ENCODE assay signal across 10 cellular contexts in genomic region chr11:8201524-8202365, GRCh38. TPM values are rescaled to one million over a fixed set of nuclear protein-coding genes. Genes with fewer than 3 reads are reported as not detected.
A peak's percentile ranks its signal among the peaks of the same experiment; 100 is the strongest.
DNase-seq lines count a peak whose midpoint lies in the region; ATAC-seq and TF ChIP-seq lines count a peak whose summit lies in the region.
"Had no signal": no experiment of that assay in that cellular context is flagged by ENCODE, and none has a peak within 500 bp of the region (broad histone marks: within the 10 kb centered on the region; RNA-seq: fewer than 3 reads in every experiment).

No MANE protein-coding gene starts in this region.

- no peaks in the 10 kb centered on the region for H3K4me1 Mint-ChIP-seq in glutamatergic neuron (ENCODE audit: low read depth, unreplicated experiment)
- H3K4me1 Mint-ChIP-seq in Calu3 (ENCODE audit: low read depth, unreplicated experiment), result no peaks in the 10 kb centered on the region

- H3K27ac Mint-ChIP-seq in glutamatergic neuron (ENCODE audit: unreplicated experiment), result peak overlapping the region; percentile 57
- H3K27ac Mint-ChIP-seq in Calu3 (ENCODE audit: unreplicated experiment), result no peak overlapping the region

- TF ChIP-seq CTCF in glutamatergic neuron (IDR thresholded peaks at IDR 0.05; ENCODE audit: partially characterized antibody, unreplicated experiment), result no peak
- TF ChIP-seq CTCF in Calu3 (IDR thresholded peaks at IDR 0.05; ENCODE audit: unreplicated experiment), result no peak
- no peak for TF ChIP-seq CTCF in A673 (conservative IDR thresholded peaks at IDR 0.05; ENCODE audit: low read depth, low read length)

- H3K27me3 Mint-ChIP-seq in glutamatergic neuron (ENCODE audit: unreplicated experiment) (peaks cover 5% of the 10 kb centered on the region), Calu3 (ENCODE audit: unreplicated experiment) (peaks cover 87% of the 10 kb centered on the region)

- no peak for DNase-seq in glutamatergic neuron
- DNase-seq in stimulated activated CD4-positive, alpha-beta T cell treated with anti-CD3 and anti-CD28 coated beads, Interleukin-15, amount 100 ng/mL, for 24 hours, result no peak
- no peak for DNase-seq in NCI-H1105 treated with DMSO at 0.1 percent for 48 hours (lab: John Stamatoyannopoulos, UW)
- no peak for DNase-seq in Calu3
- DNase-seq in A673 (ENCODE audit: low spot score), result no peak
- DNase-seq: NK-92 treated with Interleukin-12 subunit alpha and Interleukin-12 subunit beta, amount 100 ng/mL, for 24 hours had no signal

- H3K4me3 Mint-ChIP-seq in glutamatergic neuron (ENCODE audit: unreplicated experiment), result no peak overlapping the region
- H3K4me3 Mint-ChIP-seq in Calu3 (ENCODE audit: low read depth, unreplicated experiment), result no peak overlapping the region

- H3K4me3 ChIP-seq in A673 (ENCODE audit: low read depth, low read length, poor library complexity, severe bottlenecking), result no peak overlapping the region

- H3K9me3 ChIP-seq in A673 (ENCODE audit: low read depth, low read length, poor library complexity, severe bottlenecking), result no peaks in the 10 kb centered on the region

- intact Hi-C loops in Calu3 (cut with micrococcal nuclease; ENCODE audit: unreplicated experiment) (no loop called here), A673 (cut with micrococcal nuclease; ENCODE audit: unreplicated experiment) (no loop called here)

- H3K9me3 Mint-ChIP-seq in glutamatergic neuron (ENCODE audit: unreplicated experiment) (peaks cover 4% of the 10 kb centered on the region), Calu3 (ENCODE audit: low read depth, unreplicated experiment) (no peaks in the 10 kb centered on the region)

- CTCF ChIA-PET in Calu3 (lab: Charles Lee), result interaction anchor here (0.6 kb wide), 1 partner anchor 750 kb away, joined by 4 read pairs; no protein-coding TSS in a partner anchor
- CTCF ChIA-PET in A673 (lab: Charles Lee), result no interaction called here

- no peak overlapping the region for H3K27ac ChIP-seq in A673 (ENCODE audit: low read depth, low read length, poor library complexity, severe bottlenecking)

- POLR2A ChIA-PET in A673 (lab: Charles Lee; ENCODE audit: low non-redundant PET), result no interaction called here

- no peaks in the 10 kb centered on the region for H3K4me1 ChIP-seq in A673 (ENCODE audit: insufficient read depth, low read length, poor library complexity, severe bottlenecking)

- BruUV-seq in Calu3 (replicated peaks; lab: Mats Ljungman, UMichigan) (no TSS peak), A673 (replicated peaks; lab: Mats Ljungman, UMichigan) (no TSS peak)

- H3K27me3 ChIP-seq in A673 (replicated peaks; ENCODE audit: insufficient read depth, low read depth, low read length, poor library complexity), result peaks cover 12% of the 10 kb centered on the region

- no peaks in the 10 kb centered on the region for H3K36me3 Mint-ChIP-seq in glutamatergic neuron (ENCODE audit: unreplicated experiment)
- H3K36me3 Mint-ChIP-seq in Calu3 (ENCODE audit: insufficient read depth, unreplicated experiment), result no peaks in the 10 kb centered on the region

- no peaks in the 10 kb centered on the region for H3K36me3 ChIP-seq in A673 (ENCODE audit: insufficient read depth, low read length, poor library complexity, severe bottlenecking)

- ATAC-seq in GM18502 (IDR thresholded peaks at IDR 0.05; ENCODE audit: poor library complexity, unreplicated experiment) (peak; percentile 95), GM21390 (IDR thresholded peaks at IDR 0.05; ENCODE audit: unreplicated experiment) (peak; percentile 90), HG03469 (IDR thresholded peaks at IDR 0.05; ENCODE audit: unreplicated experiment) (peak; percentile 62)

RNA-seq across cellular contexts. Expression of gene RIC3, which starts 32.9 kb away (rescaled TPM):
- total RNA-seq in glutamatergic neuron (ENCODE audit: unreplicated experiment), result 34.4 TPM
- total RNA-seq in Calu3 (2022), result 0.12 and 0.38 TPM in 2 replicates
- not detected in 2 replicates for total RNA-seq in A673 (2021)
- total RNA-seq: glomerular endothelial cell had no signal

Comparison
In these comparisons a context has a peak if more than half of its experiments do, and no peak if none do; other contexts are left out.
1. RNA of gene RIC3, which starts 32.9 kb away (total RNA-seq): 34.4 TPM in glutamatergic neuron (single experiment); 0.12 to 0.38 TPM in Calu3 and not detected in A673; every median in the first group is over 10 times any median in the second.
2. Peak in every context shown above with its lines, with median percentiles within 50 percentile points of each other: ATAC-seq.